ENCODE assay signal across 11 cellular contexts in the genomic region with DNA sequence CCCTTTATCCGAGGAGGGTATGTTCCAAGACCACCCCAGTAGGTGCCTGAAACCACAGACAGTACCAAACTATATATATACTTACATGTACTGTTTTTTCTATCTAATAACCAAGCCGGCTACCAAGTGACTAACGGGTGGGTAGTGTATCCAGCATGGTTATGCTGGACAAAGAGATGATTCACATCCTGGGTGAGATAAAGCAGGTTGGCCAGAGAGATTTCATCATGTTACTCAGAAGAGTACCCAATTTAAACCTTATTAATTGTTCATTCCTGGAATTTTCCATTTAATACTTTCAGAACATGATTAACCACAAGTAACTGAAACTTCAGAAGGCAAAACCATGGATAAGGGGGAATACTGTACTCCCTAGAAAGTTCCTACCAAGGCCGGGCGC.
DNase-seq lines count a peak whose midpoint lies in the region; ATAC-seq, FAIRE-seq and TF ChIP-seq lines count a peak whose summit lies in the region.
"Had no signal": no experiment of that assay in that cellular context is flagged by ENCODE, and none has a peak within 500 bp of the region (broad histone marks: within the 10 kb centered on the region; RNA-seq: fewer than 3 reads in every experiment).

No MANE protein-coding gene starts in this region.

- DNase-seq in AG10803 (ENCODE audit: low read depth) (peak; percentile 81), HTR-8/SVneo (ENCODE audit: insufficient read length, low spot score) (peak; percentile 59), astrocyte of the cerebellum (ENCODE audit: low read depth) (peak; percentile 35), kidney glomerular epithelial cell (lab: John Stamatoyannopoulos, UW) (peak; percentile 90), NCI-H1694 treated with DMSO at 0.1 percent for 48 hours (lab: John Stamatoyannopoulos, UW) (no peak)
- DNase-seq: COR-L47; stimulated activated CD4-positive, alpha-beta T cell treated with anti-CD3 and anti-CD28 coated beads, Interleukin-4, amount 100 ng/mL, for 1 hour had no signal

- H3K4me3 ChIP-seq in AG10803 (ENCODE audit: low read length) (no peak overlapping the region), astrocyte of the cerebellum (ENCODE audit: low read depth, low read length) (no peak overlapping the region)

- FAIRE-seq in HTR-8/SVneo (lab: Jason Lieb, UNC): peak; percentile 84
- FAIRE-seq: TTC549 had no signal

- ATAC-seq in HG03097 (IDR thresholded peaks at IDR 0.05; ENCODE audit: low FRiP score, unreplicated experiment) (no peak), HG03457 (IDR thresholded peaks at IDR 0.05; ENCODE audit: unreplicated experiment) (no peak), HG03159 (IDR thresholded peaks at IDR 0.05; ENCODE audit: unreplicated experiment) (no peak)

- no peak for TF ChIP-seq CTCF in AG10803 (conservative IDR thresholded peaks at IDR 0.05; ENCODE audit: low read length)
- no peak for TF ChIP-seq CTCF in astrocyte of the cerebellum (IDR thresholded peaks at IDR 0.05; ENCODE audit: low read depth, low read length, missing control alignments)

- in situ Hi-C loops in astrocyte of the cerebellum (cut with HindIII; ENCODE audit: low sequenced_read_pairs): no loop called here
